1 cellular context compared by ENCODE assay signal in genomic region chr18:6376433-6377229, GRCh38.
TF ChIP-seq lines count a peak whose summit lies in the region.

No MANE protein-coding gene starts in this region.

TF ChIP-seq in HepG2, 621 proteins besides CTCF, POLR2A, EP300 and RAD21 (continued from another document and continues in another):
- TF ChIP-seq ZNF580 (CRISPR knock-in tag; IDR thresholded peaks at IDR 0.05; ENCODE audit: borderline replicate concordance, low read depth), result no peak; the same call in 1 of the 2 replicates
- TF ChIP-seq KLF16 (CRISPR knock-in tag; IDR thresholded peaks at IDR 0.05), result peak in 1 of 2 experiments; percentile 35; a peak in 1 of 4 replicates
- TF ChIP-seq ZBTB43 (CRISPR knock-in tag; conservative IDR thresholded peaks at IDR 0.05), result 0 out of 2 replicates have a peak, but pooled peaks have one; percentile 48
- TF ChIP-seq NR2F1 (CRISPR knock-in tag; IDR thresholded peaks at IDR 0.05), result peak in 1 of 2 experiments; percentile 65; a peak in 1 of 4 replicates
- TF ChIP-seq ZGPAT (CRISPR knock-in tag; IDR thresholded peaks at IDR 0.05), result peak; percentile 46; the same call in 1 of the 2 replicates
- no peak for TF ChIP-seq ZNF619 (CRISPR knock-in tag; IDR thresholded peaks at IDR 0.05)
- peak; percentile 69 for TF ChIP-seq ELF1 (CRISPR knock-in tag; IDR thresholded peaks at IDR 0.05)
- no peak for TF ChIP-seq LCORL (IDR thresholded peaks at IDR 0.05)
- peak; percentile 84 for TF ChIP-seq LCORL (CRISPR knock-in tag; IDR thresholded peaks at IDR 0.05)
- no peak for TF ChIP-seq ZNF782 (CRISPR knock-in tag; IDR thresholded peaks at IDR 0.05; ENCODE audit: borderline replicate concordance)
- TF ChIP-seq FOXA3 (CRISPR knock-in tag; IDR thresholded peaks at IDR 0.05), result peak; percentile 81
- peak; percentile 38; the same call in 1 of the 2 replicates for TF ChIP-seq DRAP1 (CRISPR knock-in tag; IDR thresholded peaks at IDR 0.05)
- peak; percentile 65; the same call in 1 of the 2 replicates for TF ChIP-seq TBX2 (CRISPR knock-in tag; IDR thresholded peaks at IDR 0.05; ENCODE audit: borderline replicate concordance)
- TF ChIP-seq CREM (IDR thresholded peaks at IDR 0.05), result peak; percentile 62
- TF ChIP-seq CREM (CRISPR knock-in tag; IDR thresholded peaks at IDR 0.05), result no peak
- no peak for TF ChIP-seq POLR2AphosphoS5 (IDR thresholded peaks at IDR 0.05; ENCODE audit: low read depth, low read length)
- no peak for TF ChIP-seq ZNF891 (CRISPR knock-in tag; IDR thresholded peaks at IDR 0.05)
- TF ChIP-seq KDM6A (CRISPR knock-in tag; IDR thresholded peaks at IDR 0.05; ENCODE audit: low read depth), result peak; percentile 46
- peak; percentile 32; the same call in 1 of the 2 replicates for TF ChIP-seq MBD4 (IDR thresholded peaks at IDR 0.05; ENCODE audit: borderline replicate concordance, low read length)
- peak; percentile 56; the same call in 1 of the 2 replicates for TF ChIP-seq SP5 (CRISPR knock-in tag; IDR thresholded peaks at IDR 0.05; ENCODE audit: borderline replicate concordance, low read depth)
- TF ChIP-seq ZNF792 (CRISPR knock-in tag; IDR thresholded peaks at IDR 0.05), result peak; percentile 41; the same call in 1 of the 2 replicates
- peak; percentile 88 for TF ChIP-seq FOXP4 (CRISPR knock-in tag; IDR thresholded peaks at IDR 0.05)
- peak; percentile 91 for TF ChIP-seq PAXIP1 (CRISPR knock-in tag; conservative IDR thresholded peaks at IDR 0.05)
- no peak for TF ChIP-seq STAT6 (CRISPR knock-in tag; IDR thresholded peaks at IDR 0.05; ENCODE audit: borderline replicate concordance)
- no peak for TF ChIP-seq ATRX (CRISPR knock-in tag; IDR thresholded peaks at IDR 0.05; ENCODE audit: borderline replicate concordance)
- TF ChIP-seq ZNF784 (CRISPR knock-in tag; IDR thresholded peaks at IDR 0.05; ENCODE audit: borderline replicate concordance), result no peak
- no peak for TF ChIP-seq ZNF382 (CRISPR knock-in tag; IDR thresholded peaks at IDR 0.05; ENCODE audit: borderline replicate concordance)
- TF ChIP-seq PHF21A (CRISPR knock-in tag; IDR thresholded peaks at IDR 0.05), result peak; percentile 44; the same call in 1 of the 2 replicates
- TF ChIP-seq ZKSCAN8 (CRISPR knock-in tag; IDR thresholded peaks at IDR 0.05; ENCODE audit: borderline replicate concordance), result 0 out of 2 replicates have a peak, but pooled peaks have one; percentile 38
- peak; percentile 35; the same call in 1 of the 2 replicates for TF ChIP-seq ZNF331 (CRISPR knock-in tag; IDR thresholded peaks at IDR 0.05)
- peak; percentile 70 for TF ChIP-seq SKIL (CRISPR knock-in tag; IDR thresholded peaks at IDR 0.05; ENCODE audit: borderline replicate concordance)
- peak; percentile 93; the same call in 1 of the 2 replicates for TF ChIP-seq RBAK (CRISPR knock-in tag; IDR thresholded peaks at IDR 0.05)
- TF ChIP-seq REST (IDR thresholded peaks at IDR 0.05; ENCODE audit: borderline replicate concordance in 1 of 2, low read depth in 1 of 2, low read length in 2 of 2), result 0 out of 4 replicates have a peak, but pooled peaks of 1 of the 2 experiments have one; percentile 16
- peak; percentile 51; the same call in 1 of the 2 replicates for TF ChIP-seq ZNF460 (CRISPR knock-in tag; IDR thresholded peaks at IDR 0.05; ENCODE audit: borderline replicate concordance)
- TF ChIP-seq PATZ1 (CRISPR knock-in tag; IDR thresholded peaks at IDR 0.05), result peak; percentile 28; the same call in 1 of the 2 replicates
